Comparison of ENCODE assay signal across 21 cellular contexts in the genomic region with DNA sequence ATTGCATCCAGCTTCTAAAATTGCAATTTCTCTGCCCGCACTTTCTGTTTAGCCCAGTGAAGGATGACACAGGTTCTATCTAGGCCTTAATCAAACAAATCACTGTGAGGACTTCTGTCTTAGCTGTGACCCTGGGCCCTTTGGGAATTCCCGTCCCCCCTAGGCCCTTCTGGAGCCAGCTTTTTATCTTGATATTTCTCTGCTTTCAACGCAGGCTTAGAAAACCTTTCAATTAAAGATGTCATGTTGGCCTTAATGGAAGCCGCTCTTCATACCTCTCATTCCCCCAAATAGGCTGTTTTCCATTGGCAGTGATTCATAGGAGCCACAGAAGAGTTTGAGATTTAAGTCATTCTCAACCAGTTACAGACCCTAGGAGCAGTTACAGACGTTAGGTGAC.
"Had no signal": no experiment of that assay in that cellular context is flagged by ENCODE, and none has a peak within 500 bp of the region (broad histone marks: within the 10 kb centered on the region; RNA-seq: fewer than 3 reads in every experiment).

No MANE protein-coding gene starts in this region.

- H3K4me3 ChIP-seq: K562, SK-N-MC had no signal

- H3K27me3 ChIP-seq: brain microvascular endothelial cell had no signal

- FAIRE-seq: K562 had no signal

- ATAC-seq: activated CD8-positive, alpha-beta memory T cell treated with anti-CD3 and anti-CD28 coated beads, Interleukin-2, amount 10 ng/mL, durations not matched to agents 7 days and 5 days; K562; WTC11 had no signal

- DNase-seq: activated CD4-positive, alpha-beta T cell treated with anti-CD3 and anti-CD28 coated beads for 48 hours; activated CD4-positive, alpha-beta T cell treated with anti-CD3 and anti-CD28 coated beads, Interleukin-2, amount 50 U/mL, for 48 hours; activated CD4-positive, CD25-positive, alpha-beta regulatory T cell treated with anti-CD3 and anti-CD28 coated beads, Interleukin-2, amount 50 U/mL, for 72 hours; activated CD8-positive, alpha-beta memory T cell treated with anti-CD3 and anti-CD28 coated beads, Interleukin-2, amount 10 ng/mL, durations not matched to agents 7 days and 5 days; activated gamma-delta T cell; activated naive CD4-positive, alpha-beta T cell treated with anti-CD3 and anti-CD28 coated beads for 36 hours; activated T-cell treated with anti-CD3 and anti-CD28 coated beads, Interleukin-2, amount 50 U/mL, for 24 hours; brain microvascular endothelial cell; Karpas-422; MM.1S; NCI-H1105; NCI-H1436; NCI-H1694 treated with DMSO at 0.1 percent for 48 hours; NCI-H2029 treated with DMSO at 0.1 percent for 48 hours; NCI-H226; NCI-H526 treated with DMSO at 0.1 percent for 48 hours; NCI-H82; SIG-M5 had no signal

- H3K36me3 ChIP-seq: brain microvascular endothelial cell had no signal

- H3K27ac ChIP-seq: brain microvascular endothelial cell, SK-N-MC had no signal
